21 cellular contexts compared by ENCODE assay signal in genomic region chr15:75380773-75381172, GRCh38.
"Had no signal": no experiment of that assay in that cellular context is flagged by ENCODE, and none has a peak within 500 bp of the region (broad histone marks: within the 10 kb centered on the region; RNA-seq: fewer than 3 reads in every experiment).

No MANE protein-coding gene starts in this region.

- H3K27ac Mint-ChIP-seq: activated naive CD8-positive, alpha-beta T cell treated with anti-CD3 and anti-CD28 coated beads, Interleukin-2, amount 50 U/mL, for 24 hours; nephron; type B pancreatic cell had no signal

- DNase-seq: activated CD4-positive, alpha-beta T cell treated with anti-CD3 and anti-CD28 coated beads for 1 hour; activated CD4-positive, alpha-beta T cell treated with anti-CD3 and anti-CD28 coated beads, Interleukin-2, amount 50 U/mL, for 1 hour; activated gamma-delta T cell; activated naive CD4-positive, alpha-beta T cell treated with anti-CD3 and anti-CD28 coated beads, Interleukin-2, amount 50 U/mL, for 16 hours; activated naive CD8-positive, alpha-beta T cell treated with anti-CD3 and anti-CD28 coated beads, Interleukin-2, amount 50 U/mL, for 24 hours; amygdala; central memory CD4-positive, alpha-beta T cell; foreskin fibroblast; heart right ventricle; left lung; mucosa of descending colon; stimulated activated CD4-positive, alpha-beta T cell treated with anti-CD3 and anti-CD28 coated beads, Interleukin-12 subunit alpha, Interleukin-12 subunit beta, amount 100 ng/mL, for 4 hours; stimulated activated CD4-positive, alpha-beta T cell treated with anti-CD3 and anti-CD28 coated beads, Interleukin-4, amount 100 ng/mL, for 1 hour; stimulated activated naive CD8-positive, alpha-beta T cell treated with anti-CD3 and anti-CD28 coated beads, Interleukin-15, amount 100 ng/mL, for 72 hours; substantia nigra; T-helper 2 cell; uterus had no signal

- H3K4me3 Mint-ChIP-seq: activated naive CD8-positive, alpha-beta T cell treated with anti-CD3 and anti-CD28 coated beads, Interleukin-2, amount 50 U/mL, for 24 hours; nephron; stimulated activated naive CD8-positive, alpha-beta T cell treated with anti-CD3 and anti-CD28 coated beads, Interleukin-15, amount 100 ng/mL, for 72 hours; type B pancreatic cell had no signal

- H3K9me3 Mint-ChIP-seq: activated naive CD8-positive, alpha-beta T cell treated with anti-CD3 and anti-CD28 coated beads, Interleukin-2, amount 50 U/mL, for 24 hours; nephron; stimulated activated naive CD8-positive, alpha-beta T cell treated with anti-CD3 and anti-CD28 coated beads, Interleukin-15, amount 100 ng/mL, for 72 hours; type B pancreatic cell had no signal

- H3K27me3 Mint-ChIP-seq: activated naive CD8-positive, alpha-beta T cell treated with anti-CD3 and anti-CD28 coated beads, Interleukin-2, amount 50 U/mL, for 24 hours; stimulated activated naive CD8-positive, alpha-beta T cell treated with anti-CD3 and anti-CD28 coated beads, Interleukin-15, amount 100 ng/mL, for 72 hours; type B pancreatic cell had no signal

- ATAC-seq: activated naive CD8-positive, alpha-beta T cell treated with anti-CD3 and anti-CD28 coated beads, Interleukin-2, amount 50 U/mL, for 24 hours; esophagus mucosa; heart right ventricle; left lung; sciatic nerve; stimulated activated naive CD8-positive, alpha-beta T cell treated with anti-CD3 and anti-CD28 coated beads, Interleukin-15, amount 100 ng/mL, for 72 hours had no signal

- H3K4me1 Mint-ChIP-seq: nephron; stimulated activated naive CD8-positive, alpha-beta T cell treated with anti-CD3 and anti-CD28 coated beads, Interleukin-15, amount 100 ng/mL, for 72 hours had no signal
